7 cellular contexts compared by ENCODE assay signal in genomic region chr15:20284891-20285535, GRCh38.
DNase-seq lines count a peak whose midpoint lies in the region; ATAC-seq and TF ChIP-seq lines count a peak whose summit lies in the region.
"Not testable (repeated sequence)": the region's sequence is repeated elsewhere in the genome, so short reads cannot be mapped to it uniquely, and the experiment has no call there.

No MANE protein-coding gene starts in this region.

- H3K4me1 ChIP-seq in Peyer's patch, right atrium auricular region, spleen: not testable (repeated sequence)

- not testable (repeated sequence) for H3K9me3 ChIP-seq in Peyer's patch
- H3K9me3 ChIP-seq in right atrium auricular region (peaks cover 0 to 12% of the 10 kb centered on the region in 2 donors), spleen (peaks cover 0 to 34% (median 24%) of the 10 kb centered on the region in 8 donors)

- not testable (repeated sequence) for H3K27me3 ChIP-seq in Peyer's patch; right atrium auricular region; spleen (replicated peaks in 1 of 7)

- not testable (repeated sequence) for H3K9me3 Mint-ChIP-seq in natural killer cell

- H3K4me3 ChIP-seq in Peyer's patch, right atrium auricular region, spleen: not testable (repeated sequence)

- H3K4me1 Mint-ChIP-seq in natural killer cell = not testable (repeated sequence)

- not testable (repeated sequence) for H3K27me3 Mint-ChIP-seq in natural killer cell (ENCODE audit: low read depth in 2 of 2)

- not testable (repeated sequence) for TF ChIP-seq CTCF in Peyer's patch (IDR thresholded peaks at IDR 0.05); right atrium auricular region (IDR thresholded peaks at IDR 0.05); natural killer cell (IDR thresholded peaks at IDR 0.05); spleen (IDR thresholded peaks at IDR 0.05 in 8 of 11, conservative IDR thresholded peaks at IDR 0.05 in 3 of 11)

- not testable (repeated sequence) for H3K27ac ChIP-seq in Peyer's patch, right atrium auricular region, spleen

- H3K36me3 ChIP-seq in Peyer's patch, right atrium auricular region, spleen: not testable (repeated sequence)

- H3K36me3 Mint-ChIP-seq in natural killer cell = not testable (repeated sequence)

- not testable (repeated sequence) for ATAC-seq in natural killer cell

- intact Hi-C loops in natural killer cell (cut with micrococcal nuclease) = loop anchor here (5.0 kb wide), 2 partner anchors 57 to 122 kb away; no protein-coding TSS in a partner anchor
- intact Hi-C loops in spleen (cut with DNase I; ENCODE audit: low total_unique reads) = not testable (repeated sequence)

- H3K27ac Mint-ChIP-seq in natural killer cell = not testable (repeated sequence)

- not testable (repeated sequence) for TF ChIP-seq POLR2A in Peyer's patch (IDR thresholded peaks at IDR 0.05); spleen (IDR thresholded peaks at IDR 0.05)

- not testable (repeated sequence) for H3K4me3 Mint-ChIP-seq in natural killer cell

- WGBS in spleen, 5 donors = 52 to 58% (median 53%) methylated on average over 3 of the region's 3 CpGs

- DNase-seq in Peyer's patch (peak in 2 of 3 donors; percentile 8 to 14), ecto neural progenitor cell (ENCODE audit: low spot score) (peak; percentile 27), right atrium auricular region (ENCODE audit: low spot score) (peak; percentile 46), natural killer cell (peak; percentile 14), spleen (peak; percentile 16), ureter (ENCODE audit: low spot score) (peak; percentile 20)
- peak; percentile 51 for DNase-seq in activated effector memory CD4-positive, alpha-beta T cell treated with anti-CD3 and anti-CD28 coated beads, Interleukin-2, amount 50 U/mL, for 16 hours
